In genomic region chr7:139035588-139036353, GRCh38 we compare ENCODE assay signal across 8 cellular contexts. TPM values are rescaled to one million over a fixed set of nuclear protein-coding genes. Genes with fewer than 3 reads are reported as not detected.
A peak's percentile ranks its signal among the peaks of the same experiment; 100 is the strongest.
DNase-seq lines count a peak whose midpoint lies in the region; ATAC-seq and TF ChIP-seq lines count a peak whose summit lies in the region.

TSS of gene ZC3HAV1L (minus strand) at chr7:139036042. CDS start at chr7:139036017, 25 bp downstream.

- peak within 1 kb of the TSS; percentile 91 for H3K27ac ChIP-seq in VCaP

- DNase-seq in NOMO-1 (lab: John Stamatoyannopoulos, UW; ENCODE audit: unreplicated experiment in 2 of 2): peak; percentile 14 to 22
- no peak for DNase-seq in NOMO-1 treated with dmso at 0.1 percent for 144 hours (lab: John Stamatoyannopoulos, UW; ENCODE audit: unreplicated experiment)
- DNase-seq in NCI-H146 (lab: John Stamatoyannopoulos, UW): peak; percentile 93
- DNase-seq in cerebellum (ENCODE audit: low spot score): no peak
- peak; percentile 79 for DNase-seq in kidney tubule cell (ENCODE audit: low spot score)
- peak; percentile 65 for DNase-seq in stimulated activated CD4-positive, alpha-beta T cell treated with anti-CD3 and anti-CD28 coated beads, Interleukin-4, amount 100 ng/mL, for 1 hour

- ATAC-seq in HG02763 (IDR thresholded peaks at IDR 0.05; ENCODE audit: unreplicated experiment): peak; percentile 80

- no peak for TF ChIP-seq CTCF in VCaP (conservative IDR thresholded peaks at IDR 0.05)

RNA-seq across cellular contexts. Expression of gene ZC3HAV1L, which starts in this region (rescaled TPM):
- 19.5 TPM for total RNA-seq in cerebellum

Comparison
In these comparisons a context has a peak if more than half of its experiments do, and no peak if none do; other contexts are left out.
1. DNase-seq: peak in NOMO-1 (2 of 2), NCI-H146 (single experiment), kidney tubule cell (single experiment) and stimulated activated CD4-positive, alpha-beta T cell treated with anti-CD3 and anti-CD28 coated beads, Interleukin-4, amount 100 ng/mL, for 1 hour (single experiment); none in NOMO-1 treated with dmso at 0.1 percent for 144 hours (single experiment) and cerebellum (single experiment).